Comparison of ENCODE assay signal across 2 cellular contexts in genomic region chr19:45442408-45442926, GRCh38.
TF ChIP-seq lines count a peak whose summit lies in the region.

No MANE protein-coding gene starts in this region.

TF ChIP-seq in GM23338, 12 proteins besides CTCF, POLR2A, EP300 and RAD21 (continued from another document):
- no peak for TF ChIP-seq ZNF462 (CRISPR knock-in tag; IDR thresholded peaks at IDR 0.05)
- no peak for TF ChIP-seq EZH2phosphoT487 (IDR thresholded peaks at IDR 0.05; ENCODE audit: unreplicated experiment)
- no peak for TF ChIP-seq EZH2 (IDR thresholded peaks at IDR 0.05; ENCODE audit: low read depth, unreplicated experiment)
- TF ChIP-seq ZNF331 (CRISPR knock-in tag; IDR thresholded peaks at IDR 0.05; ENCODE audit: low read depth) = no peak
- no peak for TF ChIP-seq ETS1 (IDR thresholded peaks at IDR 0.05)
- no peak for TF ChIP-seq ZNF114 (CRISPR knock-in tag; IDR thresholded peaks at IDR 0.05)
- no peak for TF ChIP-seq NANOG (IDR thresholded peaks at IDR 0.05; ENCODE audit: borderline replicate concordance)
- TF ChIP-seq JUNB (IDR thresholded peaks at IDR 0.05; ENCODE audit: unreplicated experiment) = no peak
- no peak for TF ChIP-seq REST (IDR thresholded peaks at IDR 0.05; ENCODE audit: unreplicated experiment)

TF ChIP-seq in WTC11, 78 proteins besides CTCF, POLR2A, EP300 and RAD21 (continued from another document):
- no peak for TF ChIP-seq ZSCAN18 (CRISPR knock-in tag; IDR thresholded peaks at IDR 0.05)
- no peak for TF ChIP-seq PRRX2 (CRISPR knock-in tag; IDR thresholded peaks at IDR 0.05)
- no peak for TF ChIP-seq ZNF232 (CRISPR knock-in tag; IDR thresholded peaks at IDR 0.05)
- no peak for TF ChIP-seq USF1 (CRISPR knock-in tag; IDR thresholded peaks at IDR 0.05)
- TF ChIP-seq NFYB (CRISPR knock-in tag; conservative IDR thresholded peaks at IDR 0.05; ENCODE audit: low read depth) = no peak
- no peak for TF ChIP-seq ZNF425 (CRISPR knock-in tag; conservative IDR thresholded peaks at IDR 0.05)
- no peak for TF ChIP-seq NR2C2 (CRISPR knock-in tag; IDR thresholded peaks at IDR 0.05)
- TF ChIP-seq GRHL2 (CRISPR knock-in tag; IDR thresholded peaks at IDR 0.05; ENCODE audit: insufficient replicate concordance, severe bottlenecking) = no peak
- no peak for TF ChIP-seq MYBL2 (CRISPR knock-in tag; IDR thresholded peaks at IDR 0.05)
- no peak for TF ChIP-seq ESRRA (CRISPR knock-in tag; IDR thresholded peaks at IDR 0.05; ENCODE audit: borderline replicate concordance)
- TF ChIP-seq ZNF671 (CRISPR knock-in tag; IDR thresholded peaks at IDR 0.05) = no peak
- TF ChIP-seq NFATC4 (CRISPR knock-in tag; IDR thresholded peaks at IDR 0.05) = no peak
- no peak for TF ChIP-seq ERG (CRISPR knock-in tag; IDR thresholded peaks at IDR 0.05)
